Comparison of ENCODE assay signal across 17 cellular contexts in the genomic region with DNA sequence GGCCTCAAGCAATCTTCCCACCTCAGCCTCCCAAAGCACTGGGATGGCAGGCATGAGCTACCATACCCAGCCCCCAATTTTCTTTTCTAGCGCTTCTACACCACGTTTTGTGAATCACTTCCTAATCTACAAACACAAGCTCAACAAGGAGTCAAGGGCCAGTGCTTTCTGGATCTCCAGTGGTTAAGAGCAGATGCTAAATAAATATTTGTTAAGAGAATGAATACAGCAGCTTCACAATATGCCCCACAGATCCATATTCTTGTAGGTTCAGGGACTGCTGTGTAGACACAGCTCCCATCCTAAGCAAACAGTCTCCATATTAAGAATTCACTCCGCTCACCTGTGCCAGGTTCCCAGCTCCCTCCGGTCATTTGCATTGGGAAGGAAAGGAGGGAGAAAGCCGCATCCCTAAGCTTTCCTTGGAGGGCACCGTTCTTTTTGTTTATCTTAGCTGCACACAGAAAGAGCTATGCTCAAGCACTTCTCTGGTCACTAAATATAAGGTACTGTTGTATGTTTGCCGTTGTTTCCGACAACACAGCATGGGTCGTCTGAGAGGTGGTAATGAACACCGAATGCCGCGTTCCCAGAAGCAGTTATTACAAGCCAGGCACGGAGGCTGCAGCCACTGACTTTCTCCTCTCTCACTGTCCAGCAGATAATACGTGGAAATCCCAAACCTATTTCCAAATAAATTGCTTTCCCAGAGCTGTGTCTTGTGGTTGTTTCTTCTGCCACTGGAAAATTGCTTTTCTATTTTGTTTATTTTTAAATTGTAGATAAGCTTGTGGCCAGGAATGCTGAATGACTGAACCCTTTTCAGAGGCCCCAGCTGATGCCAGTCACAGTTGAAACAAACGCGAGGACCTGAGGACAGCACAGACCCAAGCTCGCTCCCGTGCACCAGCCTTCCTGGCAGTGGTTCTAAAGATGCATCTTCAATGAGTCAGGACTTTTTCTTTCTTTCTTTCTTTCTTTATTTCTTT.
DNase-seq lines count a peak whose midpoint lies in the region; ATAC-seq and TF ChIP-seq lines count a peak whose summit lies in the region.
"Had no signal": no experiment of that assay in that cellular context is flagged by ENCODE, and none has a peak within 500 bp of the region (broad histone marks: within the 10 kb centered on the region; RNA-seq: fewer than 3 reads in every experiment).

No MANE protein-coding gene starts in this region.

- H3K9me3 ChIP-seq in liver (ENCODE audit: control insufficient read depth in 4 of 4, low read length in 3 of 4) (no peaks in the 10 kb centered on the region), right lobe of liver (no peaks in the 10 kb centered on the region), heart left ventricle (no peaks in the 10 kb centered on the region)
- H3K9me3 ChIP-seq: A549, Caco-2 had no signal

- intact Hi-C loops in right lobe of liver (cut with DNase I) = no loop called here
- intact Hi-C loops in heart left ventricle (cut with DNase I) = no loop called here

- no peak for TF ChIP-seq RAD21 in liver (IDR thresholded peaks at IDR 0.05)

- ATAC-seq in right lobe of liver (no peak), heart left ventricle (peak; percentile 37 to 66 (median 56)), GM21515 (IDR thresholded peaks at IDR 0.05; ENCODE audit: unreplicated experiment) (no peak), GM19395 (IDR thresholded peaks at IDR 0.05; ENCODE audit: unreplicated experiment) (no peak)
- ATAC-seq: A549, HCT116 had no signal

- no peak overlapping the region for H3K9ac ChIP-seq in liver (ENCODE audit: low read depth in 1 of 2, low read length in 2 of 2)

- 40% methylated on average over 18 of the region's 18 CpGs for WGBS in liver
- WGBS in right lobe of liver (ENCODE audit: insufficient coverage, low coverage, low lambda C conversion rate, missing lambda C conversion rate) = 40% methylated on average over 15 of the region's 18 CpGs
- 20 to 37% (median 27%) methylated on average over 18 of the region's 18 CpGs for WGBS in heart left ventricle, 4 donors

- DNase-seq in right lobe of liver (no peak), NCI-H774 (lab: John Stamatoyannopoulos, UW) (peak; percentile 60), heart left ventricle (peak in 1 of 5 donors; percentile 45), HT-29 (ENCODE audit: low spot score) (no peak)
- no peak for DNase-seq in activated CD4-positive, alpha-beta T cell treated with anti-CD3 and anti-CD28 coated beads for 1 hour
- DNase-seq: activated CD4-positive, alpha-beta memory T cell treated with anti-CD3 and anti-CD28 coated beads for 36 hours; activated effector memory CD4-positive, alpha-beta T cell treated with anti-CD3 and anti-CD28 coated beads, Interleukin-2, amount 50 U/mL, for 16 hours; Caco-2; caudate nucleus; hippocampal formation; mammary epithelial cell; NCI-H446 treated with DMSO at 0.1 percent for 48 hours had no signal

- no peak overlapping the region for H3K27ac ChIP-seq in liver (ENCODE audit: low read depth in 1 of 2, low read length in 2 of 2)
- no peak overlapping the region for H3K27ac ChIP-seq in right lobe of liver
- H3K27ac ChIP-seq in heart left ventricle = peak overlapping the region in 1 of 12 donors; percentile 22
- H3K27ac ChIP-seq: A549 had no signal

- H3K4me1 ChIP-seq in liver (ENCODE audit: control insufficient read depth in 4 of 4, insufficient read depth in 4 of 4, low read length in 3 of 4) (no peaks in the 10 kb centered on the region), right lobe of liver (no peaks in the 10 kb centered on the region), heart left ventricle (peaks cover 0 to 27% (median 9%) of the 10 kb centered on the region in 12 donors)
- H3K4me1 ChIP-seq: A549 had no signal

- H3K4me3 ChIP-seq in liver (ENCODE audit: low read depth in 1 of 3, low read length in 3 of 3) (no peak overlapping the region), right lobe of liver (no peak overlapping the region), heart left ventricle (peak overlapping the region in 2 of 12 donors; percentile 11)
- H3K4me3 ChIP-seq: A549 had no signal

- H3K36me3 ChIP-seq in liver (ENCODE audit: control insufficient read depth in 4 of 4, insufficient read depth in 3 of 4, low read depth in 1 of 4, low read length in 3 of 4) = no peaks in the 10 kb centered on the region
- no peaks in the 10 kb centered on the region for H3K36me3 ChIP-seq in right lobe of liver
- no peaks in the 10 kb centered on the region for H3K36me3 ChIP-seq in heart left ventricle

- TF ChIP-seq CTCF in liver (IDR thresholded peaks at IDR 0.05; ENCODE audit: low read depth, low read length, missing input control) (no peak), right lobe of liver (IDR thresholded peaks at IDR 0.05) (no peak), heart left ventricle (IDR thresholded peaks at IDR 0.05) (no peak)

- TF ChIP-seq POLR2A in right lobe of liver (IDR thresholded peaks at IDR 0.05) = no peak
- no peak for TF ChIP-seq POLR2A in heart left ventricle (IDR thresholded peaks at IDR 0.05)

- H3K27me3 ChIP-seq in liver (ENCODE audit: control insufficient read depth in 4 of 4, insufficient read depth in 4 of 4, low read length in 3 of 4) (no peaks in the 10 kb centered on the region), right lobe of liver (no peaks in the 10 kb centered on the region), heart left ventricle (no peaks in the 10 kb centered on the region)

TF ChIP-seq in liver, 16 proteins besides CTCF, POLR2A, EP300 and RAD21:
- TF ChIP-seq, protein P1, sequence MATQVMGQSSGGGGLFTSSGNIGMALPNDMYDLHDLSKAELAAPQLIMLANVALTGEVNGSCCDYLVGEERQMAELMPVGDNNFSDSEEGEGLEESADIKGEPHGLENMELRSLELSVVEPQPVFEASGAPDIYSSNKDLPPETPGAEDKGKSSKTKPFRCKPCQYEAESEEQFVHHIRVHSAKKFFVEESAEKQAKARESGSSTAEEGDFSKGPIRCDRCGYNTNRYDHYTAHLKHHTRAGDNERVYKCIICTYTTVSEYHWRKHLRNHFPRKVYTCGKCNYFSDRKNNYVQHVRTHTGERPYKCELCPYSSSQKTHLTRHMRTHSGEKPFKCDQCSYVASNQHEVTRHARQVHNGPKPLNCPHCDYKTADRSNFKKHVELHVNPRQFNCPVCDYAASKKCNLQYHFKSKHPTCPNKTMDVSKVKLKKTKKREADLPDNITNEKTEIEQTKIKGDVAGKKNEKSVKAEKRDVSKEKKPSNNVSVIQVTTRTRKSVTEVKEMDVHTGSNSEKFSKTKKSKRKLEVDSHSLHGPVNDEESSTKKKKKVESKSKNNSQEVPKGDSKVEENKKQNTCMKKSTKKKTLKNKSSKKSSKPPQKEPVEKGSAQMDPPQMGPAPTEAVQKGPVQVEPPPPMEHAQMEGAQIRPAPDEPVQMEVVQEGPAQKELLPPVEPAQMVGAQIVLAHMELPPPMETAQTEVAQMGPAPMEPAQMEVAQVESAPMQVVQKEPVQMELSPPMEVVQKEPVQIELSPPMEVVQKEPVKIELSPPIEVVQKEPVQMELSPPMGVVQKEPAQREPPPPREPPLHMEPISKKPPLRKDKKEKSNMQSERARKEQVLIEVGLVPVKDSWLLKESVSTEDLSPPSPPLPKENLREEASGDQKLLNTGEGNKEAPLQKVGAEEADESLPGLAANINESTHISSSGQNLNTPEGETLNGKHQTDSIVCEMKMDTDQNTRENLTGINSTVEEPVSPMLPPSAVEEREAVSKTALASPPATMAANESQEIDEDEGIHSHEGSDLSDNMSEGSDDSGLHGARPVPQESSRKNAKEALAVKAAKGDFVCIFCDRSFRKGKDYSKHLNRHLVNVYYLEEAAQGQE (IDR thresholded peaks at IDR 0.05) = peak; percentile 39
- TF ChIP-seq HNF4A (conservative IDR thresholded peaks at IDR 0.05) = no peak

Comparison
In these comparisons a context has a peak if more than half of its experiments do, and no peak if none do; other contexts are left out.
1. ATAC-seq: peak in heart left ventricle (4 of 4); none in right lobe of liver (0 of 4), GM21515 (single experiment) and GM19395 (single experiment).